ENCODE assay signal across 10 cellular contexts in genomic region chr2:88307817-88308216, GRCh38.
A peak's percentile ranks its signal among the peaks of the same experiment; 100 is the strongest.
DNase-seq lines count a peak whose midpoint lies in the region; ATAC-seq, FAIRE-seq and TF ChIP-seq lines count a peak whose summit lies in the region.
"Had no signal": no experiment of that assay in that cellular context is flagged by ENCODE, and none has a peak within 500 bp of the region (broad histone marks: within the 10 kb centered on the region; RNA-seq: fewer than 3 reads in every experiment).

No MANE protein-coding gene starts in this region.

- H3K27me3 ChIP-seq in GM12878 (replicated peaks in 1 of 2; ENCODE audit: control insufficient read depth in 2 of 2, insufficient read depth in 2 of 2, low read length in 1 of 2) (no peaks in the 10 kb centered on the region), gastroesophageal sphincter (no peaks in the 10 kb centered on the region)

- H3K4me3 ChIP-seq in GM12878: no peak overlapping the region
- no peak overlapping the region for H3K4me3 ChIP-seq in retinal pigment epithelial cell (ENCODE audit: low read length)
- H3K4me3 ChIP-seq in gastroesophageal sphincter: no peak overlapping the region

- RAD21 ChIA-PET in GM12878 (lab: Charles Lee; ENCODE audit: unreplicated experiment): interaction anchor here (0.7 to 1.9 kb wide), 4 partner anchors 12 to 116 kb away, joined by 3 to 12 read pairs (median 4); no protein-coding TSS in a partner anchor

- DNase-seq in activated T-cell treated with anti-CD3 and anti-CD28 coated beads for 24 hours (ENCODE audit: low read depth): peak; percentile 2
- DNase-seq in activated T-cell treated with anti-CD3 and anti-CD28 coated beads for 4 hours: no peak
- no peak for DNase-seq in GM12878 (ENCODE audit: low read depth, low spot score)
- DNase-seq in retinal pigment epithelial cell (ENCODE audit: low read depth): peak; percentile 2

- intact Hi-C loops in GM12878 (cut with micrococcal nuclease; ENCODE audit: unreplicated experiment): loop anchor here (5.0 kb wide), 1 partner anchor 116 kb away; no protein-coding TSS in a partner anchor

- no peaks in the 10 kb centered on the region for H3K9me3 ChIP-seq in GM12878 (replicated peaks; ENCODE audit: control insufficient read depth, insufficient read depth, low read length)
- H3K9me3 ChIP-seq in gastroesophageal sphincter: peaks cover 0 to 35% (median 0%) of the 10 kb centered on the region in 3 donors

- no peak for FAIRE-seq in GM12878 (lab: Jason Lieb, UNC)
- FAIRE-seq: islet of Langerhans, TTC549 had no signal

- H3K4me1 ChIP-seq in GM12878 (ENCODE audit: control insufficient read depth, insufficient read depth, low read length) (no peaks in the 10 kb centered on the region), gastroesophageal sphincter (no peaks in the 10 kb centered on the region)

- CTCF ChIA-PET in GM12878 (lab: Yijun Ruan, JAX): interaction anchor here (0.7 to 2.4 kb wide), 12 partner anchors 8 to 123 kb away, joined by 3 to 19 read pairs (median 4); no protein-coding TSS in a partner anchor

- ATAC-seq in GM12878: peak; percentile 56
- no peak for ATAC-seq in GM19455 (IDR thresholded peaks at IDR 0.05; ENCODE audit: unreplicated experiment)
- ATAC-seq in gastroesophageal sphincter: no peak
- ATAC-seq in HG03460 (IDR thresholded peaks at IDR 0.05; ENCODE audit: unreplicated experiment): no peak

- TF ChIP-seq CTCF in LNCAP (IDR thresholded peaks at IDR 0.05): peak; percentile 52
- TF ChIP-seq CTCF in GM12878 (IDR thresholded peaks at IDR 0.05 in 2 of 3, conservative IDR thresholded peaks at IDR 0.05 in 1 of 3; ENCODE audit: control insufficient read depth in 2 of 3, extremely low read depth in 1 of 3, insufficient read depth in 1 of 3, low read depth in 3 of 3, low read length in 3 of 3): peak; percentile 35 to 48 (median 46); a peak in 5 of 6 replicates
- peak; percentile 65 for TF ChIP-seq CTCF in retinal pigment epithelial cell (conservative IDR thresholded peaks at IDR 0.05; ENCODE audit: low read depth, low read length)
- no peak for TF ChIP-seq CTCF in gastroesophageal sphincter (IDR thresholded peaks at IDR 0.05)

- H3K9ac ChIP-seq in GM12878 (ENCODE audit: control insufficient read depth, insufficient read depth, low read length): no peak overlapping the region

- H3K79me2 ChIP-seq in GM12878 (ENCODE audit: control insufficient read depth, insufficient read depth, low read length): no peaks in the 10 kb centered on the region

- peak; percentile 32; the same call in 1 of the 2 replicates for TF ChIP-seq RAD21 in GM12878 (IDR thresholded peaks at IDR 0.05; ENCODE audit: insufficient read depth, low read depth, low read length)

- H3K36me3 ChIP-seq in GM12878 (ENCODE audit: control insufficient read depth in 2 of 2, insufficient read depth in 2 of 2, low read length in 1 of 2) (no peaks in the 10 kb centered on the region), gastroesophageal sphincter (no peaks in the 10 kb centered on the region)

- no peak for TF ChIP-seq POLR2A in GM12878 (IDR thresholded peaks at IDR 0.05; ENCODE audit: low read depth, low read length)
- TF ChIP-seq POLR2A in gastroesophageal sphincter (IDR thresholded peaks at IDR 0.05): no peak

- in situ Hi-C loops in GM12878 (cut with MboI): no loop called here

- H3K4me2 ChIP-seq in GM12878 (ENCODE audit: control insufficient read depth, insufficient read depth): no peak overlapping the region

- no peak overlapping the region for H2AFZ ChIP-seq in GM12878 (ENCODE audit: control insufficient read depth, low read depth, low read length)

- no TSS peak for BruUV-seq in GM12878 (replicated peaks; lab: Mats Ljungman, UMichigan)

- SMC1A ChIA-PET in GM12878 (lab: Charles Lee; ENCODE audit: uncharacterized antibody, unreplicated experiment): interaction anchor here (0.9 to 3.0 kb wide), 4 partner anchors 13 to 117 kb away, joined by 3 to 17 read pairs (median 4); no protein-coding TSS in a partner anchor

- POLR2A ChIA-PET in GM12878 (lab: Charles Lee): no interaction called here

- TF ChIP-seq EP300 in GM12878 (IDR thresholded peaks at IDR 0.05; ENCODE audit: borderline replicate concordance in 1 of 2, control insufficient read depth in 1 of 2, low read depth in 2 of 2, low read length in 2 of 2): no peak
- no peak for TF ChIP-seq EP300 in gastroesophageal sphincter (IDR thresholded peaks at IDR 0.05)

- H4K20me1 ChIP-seq in GM12878 (ENCODE audit: control insufficient read depth, insufficient read depth): no peaks in the 10 kb centered on the region

- H3K27ac ChIP-seq in GM12878 (ENCODE audit: control insufficient read depth, insufficient read depth): no peak overlapping the region
- H3K27ac ChIP-seq in gastroesophageal sphincter: no peak overlapping the region

TF ChIP-seq in GM12878, 131 proteins besides CTCF, POLR2A, EP300 and RAD21:
- no peak for TF ChIP-seq MYB (IDR thresholded peaks at IDR 0.05; ENCODE audit: borderline replicate concordance, low read depth, low read length)
- peak; percentile 45; the same call in 1 of the 2 replicates for TF ChIP-seq SMC3 (IDR thresholded peaks at IDR 0.05; ENCODE audit: borderline replicate concordance, low read length)
- TF ChIP-seq ELK1 (IDR thresholded peaks at IDR 0.05; ENCODE audit: low read depth, low read length): no peak
- no peak for TF ChIP-seq CEBPB (IDR thresholded peaks at IDR 0.05; ENCODE audit: borderline replicate concordance in 1 of 2, low read depth in 2 of 2, low read length in 2 of 2)
- TF ChIP-seq MTA2 (IDR thresholded peaks at IDR 0.05; ENCODE audit: low read depth): no peak

Comparison
In these comparisons a context has a peak if more than half of its experiments do, and no peak if none do; other contexts are left out.
1. DNase-seq: peak in activated T-cell treated with anti-CD3 and anti-CD28 coated beads for 24 hours (single experiment) and retinal pigment epithelial cell (single experiment); none in activated T-cell treated with anti-CD3 and anti-CD28 coated beads for 4 hours (single experiment) and GM12878 (single experiment).
2. CTCF ChIP-seq: peak in LNCAP (single experiment), GM12878 (3 of 3) and retinal pigment epithelial cell (single experiment); none in gastroesophageal sphincter (0 of 4).